ENCODE assay signal across 28 cellular contexts in the genomic region with DNA sequence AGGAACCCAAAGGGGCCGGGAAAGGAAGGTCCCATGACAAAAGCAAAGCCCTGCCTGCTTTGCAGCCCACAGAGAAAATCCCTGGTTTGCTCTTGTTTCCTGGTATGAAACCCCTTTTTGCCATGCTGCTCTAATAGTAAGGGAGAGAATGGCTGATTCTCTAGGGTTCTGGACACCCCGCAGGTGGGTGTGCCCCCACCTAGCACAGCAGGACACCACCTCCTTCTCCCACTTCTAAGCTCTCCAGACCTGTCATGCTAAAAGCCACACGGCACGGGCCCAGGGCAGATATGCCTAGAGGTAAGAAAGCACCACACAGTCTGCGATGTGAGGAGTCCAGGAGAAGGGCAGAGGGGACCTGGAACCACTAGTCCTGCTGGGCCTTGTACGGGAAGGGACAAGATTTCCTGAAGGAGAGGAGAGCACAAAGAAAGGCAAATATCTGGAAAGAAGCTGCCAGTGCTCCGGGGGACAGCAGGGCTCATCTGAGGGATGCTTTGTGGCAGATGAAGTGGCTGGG.
A peak's percentile ranks its signal among the peaks of the same experiment; 100 is the strongest.
DNase-seq lines count a peak whose midpoint lies in the region; ATAC-seq and TF ChIP-seq lines count a peak whose summit lies in the region.
"Had no signal": no experiment of that assay in that cellular context is flagged by ENCODE, and none has a peak within 500 bp of the region (broad histone marks: within the 10 kb centered on the region; RNA-seq: fewer than 3 reads in every experiment).

No MANE protein-coding gene starts in this region.

- no peak overlapping the region for H2BK15ac ChIP-seq in H9 (ENCODE audit: low read depth, low read length)

- H3K27me3 Mint-ChIP-seq in activated T-cell treated with anti-CD3 and anti-CD28 coated beads, Interleukin-2, amount 50 U/mL, for 72 hours (ENCODE audit: low read depth): no peaks in the 10 kb centered on the region
- H3K27me3 Mint-ChIP-seq in activated T-cell treated with anti-CD3 and anti-CD28 coated beads, Interleukin-2, amount 50 U/mL, for 4 hours (ENCODE audit: low read depth): no peaks in the 10 kb centered on the region
- H3K27me3 Mint-ChIP-seq in H9 (ENCODE audit: low read depth) (peaks cover 2% of the 10 kb centered on the region; the same call in 1 of the 2 replicates), endodermal cell (ENCODE audit: insufficient read depth) (peaks cover 5% of the 10 kb centered on the region)
- H3K27me3 Mint-ChIP-seq: CD4-positive, alpha-beta T cell; IgD-negative memory B cell had no signal

- H3T11ph ChIP-seq in H9 (ENCODE audit: low read length): no peak overlapping the region

- H3K4me1 ChIP-seq in H9 (ENCODE audit: insufficient read depth, low read length) (no peaks in the 10 kb centered on the region), endodermal cell (ENCODE audit: control insufficient read depth, insufficient read depth, low read length) (no peaks in the 10 kb centered on the region), stomach (peaks cover 0 to 6% (median 0%) of the 10 kb centered on the region in 4 donors)
- H3K4me1 ChIP-seq: A549 had no signal

- H3K4ac ChIP-seq in H9 (ENCODE audit: low read depth, low read length): no peak overlapping the region

- H2BK5ac ChIP-seq in H9 (ENCODE audit: insufficient read length, low read length): no peak overlapping the region

- no peaks in the 10 kb centered on the region for H4K20me1 ChIP-seq in H9 (ENCODE audit: control insufficient read depth, insufficient read depth, insufficient read length)
- H4K20me1 ChIP-seq: BLaER1 treated with 17β-estradiol and CSF1 and Interleukin-3, amounts not matched to agents 10 nM and 100 nM had no signal

- no peak for TF ChIP-seq POLR2A in stomach (IDR thresholded peaks at IDR 0.05)

- no peak overlapping the region for H2AFZ ChIP-seq in H9 (ENCODE audit: low read length)
- H2AFZ ChIP-seq: GM23248 had no signal

- H3K4me2 ChIP-seq in H9 (ENCODE audit: insufficient read depth, insufficient read length, low read length): no peak overlapping the region
- H3K4me2 ChIP-seq: A549; BLaER1 treated with 17β-estradiol and CSF1 and Interleukin-3, amounts not matched to agents 10 nM and 100 nM; KMS-11 had no signal

- H3K36me3 ChIP-seq in endodermal cell (ENCODE audit: control insufficient read depth, insufficient read depth, low read length) (no peaks in the 10 kb centered on the region), stomach (no peaks in the 10 kb centered on the region)
- H3K36me3 ChIP-seq: BLaER1 treated with 17β-estradiol and CSF1 and Interleukin-3, amounts not matched to agents 10 nM and 100 nM; SJCRH30 had no signal

- no peak overlapping the region for H2BK120ac ChIP-seq in H9 (ENCODE audit: low read depth, low read length, poor library complexity, severe bottlenecking)

- H3K27ac Mint-ChIP-seq in activated T-cell treated with anti-CD3 and anti-CD28 coated beads, Interleukin-2, amount 50 U/mL, for 72 hours: no peak overlapping the region
- no peak overlapping the region; a peak in 1 of 7 replicates for H3K27ac Mint-ChIP-seq in H9
- no peak overlapping the region for H3K27ac Mint-ChIP-seq in endodermal cell
- H3K27ac Mint-ChIP-seq: CD4-positive, alpha-beta T cell; IgD-negative memory B cell had no signal

- WGBS in H9 (ENCODE audit: extremely low coverage, insufficient read length, low lambda C conversion rate): no CpG with 5 or more reads among the region's 7 CpGs
- WGBS in endodermal cell (ENCODE audit: insufficient coverage in 1 of 2, insufficient read length in 1 of 2), 2 experiments: 94 to 96% methylated on average over 4 to 7 of the region's 7 CpGs
- WGBS in stomach, 5 donors: 68 to 81% (median 77%) methylated on average over 7 of the region's 7 CpGs

- H3K27ac ChIP-seq in H9 (ENCODE audit: insufficient read length, low read depth, low read length): no peak overlapping the region
- no peak overlapping the region for H3K27ac ChIP-seq in endodermal cell (ENCODE audit: low read depth, low read length)
- H3K27ac ChIP-seq in stomach: no peak overlapping the region
- H3K27ac ChIP-seq: A549; BLaER1 treated with 17β-estradiol and CSF1 and Interleukin-3, amounts not matched to agents 10 nM and 100 nM; GM23248; HL-60; KMS-11; SJCRH30 had no signal

- H3K23me2 ChIP-seq in H9 (ENCODE audit: insufficient read length, low read depth, low read length, poor library complexity, severe bottlenecking): no peaks in the 10 kb centered on the region

- H4K91ac ChIP-seq in H9 (ENCODE audit: insufficient read length, low read depth, low read length): no peak overlapping the region

- H3K23ac ChIP-seq in H9 (ENCODE audit: insufficient read length, low read depth, low read length): no peak overlapping the region

- peaks cover 5 to 6% of the 10 kb centered on the region in 2 donors for H3K9me3 Mint-ChIP-seq in activated T-cell treated with anti-CD3 and anti-CD28 coated beads, Interleukin-2, amount 50 U/mL, for 72 hours
- H3K9me3 Mint-ChIP-seq in activated T-cell treated with anti-CD3 and anti-CD28 coated beads, Interleukin-2, amount 50 U/mL, for 4 hours: peaks cover 5% of the 10 kb centered on the region
- H3K9me3 Mint-ChIP-seq in H9: no peaks in the 10 kb centered on the region
- H3K9me3 Mint-ChIP-seq in endodermal cell: no peaks in the 10 kb centered on the region

- DNase-seq in activated T-cell treated with anti-CD3 and anti-CD28 coated beads, Interleukin-2, amount 50 U/mL, for 72 hours: no peak
- DNase-seq in activated T-cell treated with anti-CD3 and anti-CD28 coated beads, Interleukin-2, amount 50 U/mL, for 4 hours: no peak
- DNase-seq in H9: peak; percentile 18
- peak; percentile 38 for DNase-seq in endodermal cell
- DNase-seq in stomach: peak; percentile 24
- DNase-seq: AML-193; CD4-positive, alpha-beta T cell; COR-L47; GM23248; HCEC 1CT; MM.1S; NCI-H1417; NCI-H1694; NCI-H2029 treated with DMSO at 0.1 percent for 48 hours; NCI-H446 treated with DMSO at 0.1 percent for 48 hours; NCI-H526; NCI-H82; NK-92 treated with Interleukin-12 subunit alpha and Interleukin-12 subunit beta, amount 100 ng/mL, for 24 hours had no signal

- no peaks in the 10 kb centered on the region for H3K9me3 ChIP-seq in H9 (ENCODE audit: control insufficient read depth, low read depth, low read length)
- H3K9me3 ChIP-seq in endodermal cell (ENCODE audit: control insufficient read depth, low read length): no peaks in the 10 kb centered on the region
- H3K9me3 ChIP-seq in stomach: no peaks in the 10 kb centered on the region
- H3K9me3 ChIP-seq: A549, SJCRH30 had no signal

- peaks cover 8 to 9% of the 10 kb centered on the region in 2 donors for H3K36me3 Mint-ChIP-seq in activated T-cell treated with anti-CD3 and anti-CD28 coated beads, Interleukin-2, amount 50 U/mL, for 72 hours (ENCODE audit: insufficient read depth in 2 of 2)
- H3K36me3 Mint-ChIP-seq in activated T-cell treated with anti-CD3 and anti-CD28 coated beads, Interleukin-2, amount 50 U/mL, for 4 hours (ENCODE audit: insufficient read depth): peaks cover 4% of the 10 kb centered on the region
- H3K36me3 Mint-ChIP-seq in H9 (ENCODE audit: insufficient read depth in 1 of 3, low read depth in 3 of 3) (no peaks in the 10 kb centered on the region; a peak in 1 of 7 replicates), endodermal cell (ENCODE audit: low read depth) (no peaks in the 10 kb centered on the region)

- no peaks in the 10 kb centered on the region for H3K79me2 ChIP-seq in H9 (ENCODE audit: insufficient read depth, low read length)

- no peaks in the 10 kb centered on the region for H3K79me1 ChIP-seq in H9 (ENCODE audit: insufficient read depth, low read depth, low read length, poor library complexity, severe bottlenecking)

- H3K18ac ChIP-seq in H9 (ENCODE audit: insufficient read length, low read depth, low read length): no peak overlapping the region

- no peak overlapping the region for H4K8ac ChIP-seq in H9 (replicated peaks; ENCODE audit: insufficient read length, low read depth, low read length)

- peaks cover 13% of the 10 kb centered on the region for H3K4me1 Mint-ChIP-seq in activated T-cell treated with anti-CD3 and anti-CD28 coated beads, Interleukin-2, amount 50 U/mL, for 72 hours (ENCODE audit: low read depth)
- H3K4me1 Mint-ChIP-seq in activated T-cell treated with anti-CD3 and anti-CD28 coated beads, Interleukin-2, amount 50 U/mL, for 4 hours (ENCODE audit: low read depth): peaks cover 13% of the 10 kb centered on the region
- H3K4me1 Mint-ChIP-seq in H9: peaks cover 0 to 3% of the 10 kb centered on the region in 2 experiments; a peak in 1 of 4 replicates
- no peaks in the 10 kb centered on the region for H3K4me1 Mint-ChIP-seq in endodermal cell
- H3K4me1 Mint-ChIP-seq: IgD-negative memory B cell had no signal

- TF ChIP-seq CTCF in H9 (conservative IDR thresholded peaks at IDR 0.05) (no peak), endodermal cell (conservative IDR thresholded peaks at IDR 0.05) (no peak), stomach (IDR thresholded peaks at IDR 0.05) (no peak)

- no peak overlapping the region for H3K56ac ChIP-seq in H9 (ENCODE audit: insufficient read length, low read depth, low read length)

- H3K9ac ChIP-seq in H9 (ENCODE audit: extremely low read depth, insufficient read length, low read length): no peak overlapping the region
- no peak overlapping the region for H3K9ac ChIP-seq in endodermal cell (ENCODE audit: extremely low read depth, low read length, poor library complexity, severe bottlenecking)
- H3K9ac ChIP-seq: BLaER1 treated with 17β-estradiol and CSF1 and Interleukin-3, amounts not matched to agents 10 nM and 100 nM; GM23248; KMS-11 had no signal

- intact Hi-C loops in stomach (cut with DNase I; ENCODE audit: low total_unique reads): no loop called here

- no peak overlapping the region for H2BK12ac ChIP-seq in H9 (ENCODE audit: insufficient read length, low read depth, low read length)

- H3K27me3 ChIP-seq in H9 (ENCODE audit: insufficient read depth, low read length) (no peaks in the 10 kb centered on the region), endodermal cell (ENCODE audit: control insufficient read depth, insufficient read depth, low read length, poor library complexity, severe bottlenecking) (no peaks in the 10 kb centered on the region), stomach (peaks cover 0 to 32% (median 0%) of the 10 kb centered on the region in 3 donors)
- H3K27me3 ChIP-seq: BLaER1 treated with 17β-estradiol and CSF1 and Interleukin-3, amounts not matched to agents 10 nM and 100 nM; SJCRH30 had no signal

- H2AK5ac ChIP-seq in H9 (ENCODE audit: insufficient read length, low read length): no peak overlapping the region

- TF ChIP-seq EP300 in stomach (IDR thresholded peaks at IDR 0.05): no peak

- no peak overlapping the region for H3K14ac ChIP-seq in H9 (ENCODE audit: insufficient read depth, low read length)

- H3K4me3 Mint-ChIP-seq in activated T-cell treated with anti-CD3 and anti-CD28 coated beads, Interleukin-2, amount 50 U/mL, for 72 hours: no peak overlapping the region
- H3K4me3 Mint-ChIP-seq in activated T-cell treated with anti-CD3 and anti-CD28 coated beads, Interleukin-2, amount 50 U/mL, for 4 hours: no peak overlapping the region
- H3K4me3 Mint-ChIP-seq in H9 (no peak overlapping the region), endodermal cell (no peak overlapping the region)
- H3K4me3 Mint-ChIP-seq: CD4-positive, alpha-beta T cell; IgD-negative memory B cell had no signal

- no peak overlapping the region for H2BK20ac ChIP-seq in H9 (ENCODE audit: low read depth, low read length, poor library complexity, severe bottlenecking)

- H4K5ac ChIP-seq in H9 (ENCODE audit: insufficient read length, low read depth, low read length): no peak overlapping the region

- peak; percentile 13 to 23 for ATAC-seq in activated T-cell treated with anti-CD3 and anti-CD28 coated beads, Interleukin-2, amount 50 U/mL, for 72 hours (replicated peaks in 1 of 2)
- no peak for ATAC-seq in activated T-cell treated with anti-CD3 and anti-CD28 coated beads, Interleukin-2, amount 50 U/mL, for 4 hours
- no peak for ATAC-seq in HG03439 (IDR thresholded peaks at IDR 0.05; ENCODE audit: unreplicated experiment)
- ATAC-seq in HG03342 (IDR thresholded peaks at IDR 0.05; ENCODE audit: unreplicated experiment): no peak
- ATAC-seq: A549, PC-3, Right ventricle myocardium inferior had no signal

- H3K4me3 ChIP-seq in endodermal cell (ENCODE audit: low read length) (no peak overlapping the region), stomach (no peak overlapping the region)
- H3K4me3 ChIP-seq: A549; BLaER1 treated with 17β-estradiol and CSF1 and Interleukin-3, amounts not matched to agents 10 nM and 100 nM; GM23248; SJCRH30 had no signal

Comparison
In these comparisons a context has a peak if more than half of its experiments do, and no peak if none do; other contexts are left out.
1. ATAC-seq: peak in activated T-cell treated with anti-CD3 and anti-CD28 coated beads, Interleukin-2, amount 50 U/mL, for 72 hours (2 of 2); none in activated T-cell treated with anti-CD3 and anti-CD28 coated beads, Interleukin-2, amount 50 U/mL, for 4 hours (0 of 2), HG03439 (single experiment) and HG03342 (single experiment).
2. DNase-seq: peak in H9 (single experiment), endodermal cell (single experiment) and stomach (single experiment); none in activated T-cell treated with anti-CD3 and anti-CD28 coated beads, Interleukin-2, amount 50 U/mL, for 72 hours (0 of 2) and activated T-cell treated with anti-CD3 and anti-CD28 coated beads, Interleukin-2, amount 50 U/mL, for 4 hours (single experiment).